Comparison of ENCODE assay signal across 8 cellular contexts in the genomic region with DNA sequence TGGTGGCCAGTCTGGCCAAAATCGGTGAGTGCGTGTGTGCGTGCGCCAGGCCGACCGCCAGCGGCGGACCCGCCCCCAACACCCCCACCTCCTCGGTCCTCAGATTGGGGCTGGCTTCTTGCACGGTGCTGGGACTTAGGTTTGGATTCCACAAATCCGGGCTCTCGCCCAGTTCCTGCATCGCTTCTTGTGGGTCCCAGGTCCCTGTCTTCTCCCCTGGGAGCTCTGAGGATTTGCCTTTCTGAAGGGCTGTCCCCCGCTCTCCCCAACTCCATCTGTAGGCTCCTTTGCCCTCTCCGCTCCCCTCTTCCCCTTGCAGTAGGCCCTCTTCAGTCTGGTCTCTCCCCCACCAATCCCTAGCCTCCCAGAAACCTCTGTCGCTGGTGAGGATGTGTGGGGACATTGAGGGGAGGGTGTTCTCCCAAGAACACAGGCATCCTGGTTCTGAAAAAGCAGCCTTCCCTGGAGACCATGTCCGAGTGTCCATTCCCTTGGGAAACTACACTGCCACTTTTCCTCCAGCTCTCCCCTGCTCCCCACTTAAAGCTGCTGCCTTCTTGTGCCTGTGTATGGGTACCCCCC. TPM values are rescaled to one million over a fixed set of nuclear protein-coding genes. Genes with fewer than 3 reads are reported as not detected.
DNase-seq lines count a peak whose midpoint lies in the region; ATAC-seq and TF ChIP-seq lines count a peak whose summit lies in the region.

No MANE protein-coding gene starts in this region.

- no peak for TF ChIP-seq RAD21 in SK-N-SH (IDR thresholded peaks at IDR 0.05; ENCODE audit: low read length)

- H3K27me3 Mint-ChIP-seq in activated CD8-positive, alpha-beta T cell treated with anti-CD3 and anti-CD28 coated beads for 36 hours: no peaks in the 10 kb centered on the region

- H3K27ac ChIP-seq in SK-N-SH (ENCODE audit: low read depth in 2 of 2, low read length in 1 of 2) (peak overlapping the region in 1 of 2 experiments; percentile 69; a peak in 1 of 4 replicates), stomach smooth muscle (ENCODE audit: low read length) (no peak overlapping the region)

- 54% methylated on average over 8 of the region's 18 CpGs for WGBS in SK-N-SH (ENCODE audit: low lambda C conversion rate)

- H3K9ac ChIP-seq in SK-N-SH: peak overlapping the region; percentile 88; the same call in 1 of the 2 replicates
- H3K9ac ChIP-seq in iPS-15b (ENCODE audit: low read depth, low read length): no peak overlapping the region
- peak overlapping the region in 1 of 2 donors; percentile 21 for H3K9ac ChIP-seq in stomach smooth muscle (ENCODE audit: low read length in 2 of 2)

- intact Hi-C loops in activated CD8-positive, alpha-beta T cell treated with anti-CD3 and anti-CD28 coated beads for 36 hours (cut with micrococcal nuclease): no loop called here

- POLR2A ChIA-PET in SK-N-SH (lab: Yijun Ruan, JAX): interaction anchor here (0.7 to 4.0 kb wide), 4 partner anchors 11 to 78 kb away, joined by 4 to 14 read pairs (median 4); partner anchors contain the start of genes KCTD19, LRRC36 and TMEM208
- POLR2A ChIA-PET in activated CD8-positive, alpha-beta T cell treated with anti-CD3 and anti-CD28 coated beads for 36 hours (lab: Charles Lee): interaction anchor here (1.0 to 10.0 kb wide), 6 partner anchors 10 to 39 kb away, joined by 3 to 123 read pairs (median 4); partner anchors contain the start of gene TMEM208

- DNase-seq in SK-N-SH (no peak), COR-L47 (lab: John Stamatoyannopoulos, UW) (no peak), SW 1271 (lab: John Stamatoyannopoulos, UW) (no peak)
- DNase-seq in activated CD8-positive, alpha-beta T cell treated with anti-CD3 and anti-CD28 coated beads for 36 hours: no peak
- DNase-seq in stimulated activated CD4-positive, alpha-beta T cell treated with anti-CD3 and anti-CD28 coated beads, Interleukin-2, amount 100 ng/mL, for 24 hours: no peak

- H3K9me3 Mint-ChIP-seq in activated CD8-positive, alpha-beta T cell treated with anti-CD3 and anti-CD28 coated beads for 36 hours: no peaks in the 10 kb centered on the region

- H4K20me1 ChIP-seq in SK-N-SH (ENCODE audit: insufficient read depth): no peaks in the 10 kb centered on the region

- H3K9me3 ChIP-seq in SK-N-SH: no peaks in the 10 kb centered on the region
- H3K9me3 ChIP-seq in iPS-15b (ENCODE audit: control insufficient read depth, insufficient read depth, low read length): no peaks in the 10 kb centered on the region
- H3K9me3 ChIP-seq in stomach smooth muscle (ENCODE audit: control insufficient read depth in 2 of 2, low read length in 2 of 2): no peaks in the 10 kb centered on the region

- H3K27me3 ChIP-seq in SK-N-SH (ENCODE audit: insufficient read depth): no peaks in the 10 kb centered on the region
- peaks cover 23% of the 10 kb centered on the region for H3K27me3 ChIP-seq in iPS-15b (ENCODE audit: control insufficient read depth, insufficient read depth, low read length)
- H3K27me3 ChIP-seq in stomach smooth muscle (ENCODE audit: control insufficient read depth in 1 of 2, insufficient read depth in 2 of 2, low read length in 2 of 2): peaks cover 20 to 35% of the 10 kb centered on the region in 2 donors

- H3K36me3 ChIP-seq in SK-N-SH (replicated peaks in 1 of 2; ENCODE audit: control insufficient read depth in 1 of 2, insufficient read depth in 2 of 2, low read length in 1 of 2) (no peaks in the 10 kb centered on the region), iPS-15b (ENCODE audit: control insufficient read depth, insufficient read depth, low read length) (no peaks in the 10 kb centered on the region), stomach smooth muscle (ENCODE audit: control insufficient read depth in 2 of 2, insufficient read depth in 2 of 2, low read length in 2 of 2) (no peaks in the 10 kb centered on the region)

- H3K79me2 ChIP-seq in SK-N-SH (ENCODE audit: insufficient read depth): peaks cover 25% of the 10 kb centered on the region

- peaks cover 2% of the 10 kb centered on the region for H3K36me3 Mint-ChIP-seq in activated CD8-positive, alpha-beta T cell treated with anti-CD3 and anti-CD28 coated beads for 36 hours (ENCODE audit: low read depth)

- no peak for ATAC-seq in SK-N-SH treated with all-trans-retinoic acid at 6 μM for 48 hours
- no peak for ATAC-seq in activated CD8-positive, alpha-beta T cell treated with anti-CD3 and anti-CD28 coated beads for 36 hours

- H3F3A ChIP-seq in SK-N-SH (replicated peaks; ENCODE audit: insufficient read depth): peaks cover 34% of the 10 kb centered on the region

- peak overlapping the region; percentile 98 for H3K4me2 ChIP-seq in SK-N-SH

- CTCF ChIA-PET in SK-N-SH (lab: Yijun Ruan, JAX): interaction anchor here (1.0 to 4.5 kb wide), 11 partner anchors 9 to 232 kb away, joined by 3 to 21 read pairs (median 4); partner anchors contain the start of genes ATP6V0D1, KCTD19, LRRC36 and NOL3
- CTCF ChIA-PET in activated CD8-positive, alpha-beta T cell treated with anti-CD3 and anti-CD28 coated beads for 36 hours (lab: Charles Lee): interaction anchor here (0.9 to 2.3 kb wide), 9 partner anchors 9 to 232 kb away, joined by 3 to 7 read pairs (median 3); partner anchors contain the start of gene TMEM208

- H3K27ac Mint-ChIP-seq in activated CD8-positive, alpha-beta T cell treated with anti-CD3 and anti-CD28 coated beads for 36 hours: peak overlapping the region; percentile 56

- H3K4me1 ChIP-seq in SK-N-SH (ENCODE audit: control insufficient read depth in 1 of 2, insufficient read depth in 2 of 2, low read depth in 1 of 2, low read length in 1 of 2) (peaks cover 30 to 39% of the 10 kb centered on the region in 2 experiments), iPS-15b (ENCODE audit: control insufficient read depth, insufficient read depth, low read length) (peaks cover 13% of the 10 kb centered on the region), stomach smooth muscle (ENCODE audit: control insufficient read depth, insufficient read depth, low read length) (peaks cover 44% of the 10 kb centered on the region)

- no peaks in the 10 kb centered on the region for H3K9me2 ChIP-seq in SK-N-SH

- no peak for TF ChIP-seq CTCF in SK-N-SH (IDR thresholded peaks at IDR 0.05)
- TF ChIP-seq CTCF in activated CD8-positive, alpha-beta T cell treated with anti-CD3 and anti-CD28 coated beads for 36 hours (IDR thresholded peaks at IDR 0.05): no peak

- peak overlapping the region; percentile 89 for H3K4me3 Mint-ChIP-seq in activated CD8-positive, alpha-beta T cell treated with anti-CD3 and anti-CD28 coated beads for 36 hours

- H2AFZ ChIP-seq in SK-N-SH (ENCODE audit: low read depth): peak overlapping the region; percentile 85

- peaks cover 35% of the 10 kb centered on the region for H3K4me1 Mint-ChIP-seq in activated CD8-positive, alpha-beta T cell treated with anti-CD3 and anti-CD28 coated beads for 36 hours (ENCODE audit: low read depth)

- H3K4me3 ChIP-seq in SK-N-SH (ENCODE audit: low read depth in 2 of 2, low read length in 1 of 2) (peak overlapping the region; percentile 92 to 95), iPS-15b (ENCODE audit: low read depth, low read length) (peak overlapping the region; percentile 70), stomach smooth muscle (ENCODE audit: low read length in 2 of 2) (peak overlapping the region; percentile 9 to 86)

- no peak for TF ChIP-seq EP300 in SK-N-SH (IDR thresholded peaks at IDR 0.05; ENCODE audit: borderline replicate concordance in 1 of 2, low read depth in 1 of 2, low read length in 1 of 2)

TF ChIP-seq in SK-N-SH, 30 proteins besides CTCF, POLR2A, EP300 and RAD21 (continues in another document):
- TF ChIP-seq NFIC (IDR thresholded peaks at IDR 0.05; ENCODE audit: borderline replicate concordance) (no peak), NRF1 (IDR thresholded peaks at IDR 0.05; ENCODE audit: low read depth, low read length) (no peak)

TF ChIP-seq in SK-N-SH treated with all-trans-retinoic acid at 6 μM for 48 hours, 23 proteins besides CTCF, POLR2A, EP300 and RAD21 (continues in another document):
- TF ChIP-seq TOX (CRISPR knock-in tag; IDR thresholded peaks at IDR 0.05; ENCODE audit: borderline replicate concordance): no peak
- TF ChIP-seq TCF4 (CRISPR knock-in tag; IDR thresholded peaks at IDR 0.05; ENCODE audit: borderline replicate concordance): no peak
- no peak for TF ChIP-seq CSRNP3 (CRISPR knock-in tag; IDR thresholded peaks at IDR 0.05)

RNA-seq across cellular contexts. Expression of gene SLC9A5, which starts 0.5 kb away (rescaled TPM):
- polyA plus RNA-seq in SK-N-SH (2012; rRNA removed): 4.1 and 5.8 TPM in 2 replicates
- 1.5 and 1.6 TPM in 2 replicates for polyA plus RNA-seq in SK-N-SH (2012; cell fraction: cytosol; rRNA removed)
- polyA plus RNA-seq in SK-N-SH (2012; cell fraction: nucleus; rRNA removed): 29.9 and 31.6 TPM in 2 replicates
- total RNA-seq in activated CD8-positive, alpha-beta T cell treated with anti-CD3 and anti-CD28 coated beads for 36 hours: 1 to 10 TPM; 7.7 to 8.1 TPM

RNA-seq across cellular contexts. Expression of gene FHOD1, which starts 2.0 kb away (rescaled TPM):
- polyA plus RNA-seq in SK-N-SH (2012; rRNA removed): 53.2 and 70.9 TPM in 2 replicates
- polyA plus RNA-seq in SK-N-SH (2012; cell fraction: cytosol; rRNA removed): 17.6 and 25.5 TPM in 2 replicates
- 343 and 475 TPM in 2 replicates for polyA plus RNA-seq in SK-N-SH (2012; cell fraction: nucleus; rRNA removed)
- 100 to 1,000 TPM; 102 to 105 TPM for total RNA-seq in activated CD8-positive, alpha-beta T cell treated with anti-CD3 and anti-CD28 coated beads for 36 hours

RNA-seq across cellular contexts. Expression of gene TMEM208, which starts 22.3 kb away (rescaled TPM):
- polyA plus RNA-seq in SK-N-SH (2012; rRNA removed): 98.2 and 130 TPM in 2 replicates
- polyA plus RNA-seq in SK-N-SH (2012; cell fraction: cytosol; rRNA removed): 85.0 and 109 TPM in 2 replicates
- 101 TPM in 2 replicates for polyA plus RNA-seq in SK-N-SH (2012; cell fraction: nucleus; rRNA removed)
- total RNA-seq in activated CD8-positive, alpha-beta T cell treated with anti-CD3 and anti-CD28 coated beads for 36 hours: 10 to 100 TPM; 25.7 to 30.7 TPM

RNA-seq across cellular contexts. Expression of gene PLEKHG4, which starts 30.1 kb away (rescaled TPM):
- polyA plus RNA-seq in SK-N-SH (2012; rRNA removed): 65.5 and 87.0 TPM in 2 replicates
- polyA plus RNA-seq in SK-N-SH (2012; cell fraction: cytosol; rRNA removed): 13.2 and 22.7 TPM in 2 replicates
- 417 and 427 TPM in 2 replicates for polyA plus RNA-seq in SK-N-SH (2012; cell fraction: nucleus; rRNA removed)
- 10 to 100 TPM; 17.3 to 20.8 TPM for total RNA-seq in activated CD8-positive, alpha-beta T cell treated with anti-CD3 and anti-CD28 coated beads for 36 hours

RNA-seq across cellular contexts. Expression of gene ELMO3, which starts 50.3 kb away (rescaled TPM):
- 2.3 and 3.1 TPM in 2 replicates for polyA plus RNA-seq in SK-N-SH (2012; rRNA removed)
- polyA plus RNA-seq in SK-N-SH (2012; cell fraction: cytosol; rRNA removed): 0.58 and 0.90 TPM in 2 replicates
- polyA plus RNA-seq in SK-N-SH (2012; cell fraction: nucleus; rRNA removed): 20.1 and 23.3 TPM in 2 replicates
- 1 to 10 TPM; 5.0 to 5.6 TPM for total RNA-seq in activated CD8-positive, alpha-beta T cell treated with anti-CD3 and anti-CD28 coated beads for 36 hours
